27 cellular contexts compared by ENCODE assay signal in genomic region chr17:80955673-80956306, GRCh38. TPM values are rescaled to one million over a fixed set of nuclear protein-coding genes. Genes with fewer than 3 reads are reported as not detected.
DNase-seq lines count a peak whose midpoint lies in the region; ATAC-seq, FAIRE-seq and TF ChIP-seq lines count a peak whose summit lies in the region.
"Had no signal": no experiment of that assay in that cellular context is flagged by ENCODE, and none has a peak within 500 bp of the region (broad histone marks: within the 10 kb centered on the region; RNA-seq: fewer than 3 reads in every experiment).

No MANE protein-coding gene starts in this region.

- H4K20me1 ChIP-seq in Karpas-422 (ENCODE audit: insufficient read depth, low read depth, low read length) (no peaks in the 10 kb centered on the region), H1 (replicated peaks in 1 of 2; ENCODE audit: control insufficient read depth in 1 of 2, insufficient read depth in 2 of 2, low read length in 2 of 2) (peaks cover 0 to 8% of the 10 kb centered on the region in 2 experiments)

- no peak overlapping the region for H2BK120ac ChIP-seq in H1 (replicated peaks; ENCODE audit: low read depth, low read length)

- no peak for DNase-seq in activated CD4-positive, alpha-beta memory T cell treated with anti-CD3 and anti-CD28 coated beads, Interleukin-2, amount 10 ng/mL, durations not matched to agents 7 days and 5 days
- no peak for DNase-seq in activated CD4-positive, alpha-beta memory T cell treated with anti-CD3 and anti-CD28 coated beads for 36 hours
- DNase-seq in Karpas-422 (peak; percentile 51), H1 (ENCODE audit: low read depth in 1 of 2, low spot score in 2 of 2) (no peak), sciatic nerve (ENCODE audit: low spot score) (peak; percentile 38), HEK293T (ENCODE audit: extremely low spot score) (no peak)
- DNase-seq: activated naive CD4-positive, alpha-beta T cell treated with anti-CD3 and anti-CD28 coated beads for 36 hours; activated T-cell treated with anti-CD3 and anti-CD28 coated beads, Interleukin-2, amount 50 U/mL, for 24 hours; AML-193; amygdala; cortex of kidney; DMS79; foreskin melanocyte; NCI-H1105; NCI-H1930; NCI-H226; OCI-M1; trophoblast cell had no signal

- no peak overlapping the region for H3K4ac ChIP-seq in H1 (replicated peaks; ENCODE audit: insufficient read length, low read depth, low read length)

- H3K9me2 ChIP-seq in Karpas-422 (replicated peaks; ENCODE audit: insufficient read depth, low read length), result no peaks in the 10 kb centered on the region

- H3K4me3 Mint-ChIP-seq in activated CD4-positive, alpha-beta memory T cell treated with anti-CD3 and anti-CD28 coated beads, Interleukin-2, amount 10 ng/mL, durations not matched to agents 7 days and 5 days, result no peak overlapping the region
- no peak overlapping the region for H3K4me3 Mint-ChIP-seq in activated CD4-positive, alpha-beta memory T cell treated with anti-CD3 and anti-CD28 coated beads for 36 hours
- H3K4me3 Mint-ChIP-seq: activated naive CD4-positive, alpha-beta T cell treated with anti-CD3 and anti-CD28 coated beads for 36 hours; activated T-cell treated with anti-CD3 and anti-CD28 coated beads, Interleukin-2, amount 50 U/mL, for 24 hours; nephron had no signal

- WGBS in H1 (ENCODE audit: extremely low coverage in 1 of 2, insufficient coverage in 1 of 2, insufficient read length in 1 of 2, insufficient replicate concordance in 2 of 2, low coverage in 1 of 2, low lambda C conversion rate in 2 of 2, missing lambda C conversion rate in 1 of 2), 2 experiments, result 92% methylated on average over 16 of the region's 16 CpGs; no CpG with 5 or more reads in 1 of the 2 experiments

- H2BK12ac ChIP-seq in H1 (ENCODE audit: low read depth, low read length), result no peak overlapping the region

- no peaks in the 10 kb centered on the region for H3K36me3 ChIP-seq in Karpas-422 (ENCODE audit: insufficient read depth, low read length)
- H3K36me3 ChIP-seq in H1 (ENCODE audit: control insufficient read depth in 2 of 4, insufficient read depth in 4 of 4, low read length in 3 of 4), result no peaks in the 10 kb centered on the region

- H3K79me2 ChIP-seq in Karpas-422 (ENCODE audit: low read length) (no peaks in the 10 kb centered on the region), H1 (ENCODE audit: control insufficient read depth in 1 of 2, insufficient read depth in 2 of 2, low read length in 2 of 2) (no peaks in the 10 kb centered on the region)
- H3K79me2 ChIP-seq: hepatocyte had no signal

- no peak overlapping the region for H2BK15ac ChIP-seq in H1 (ENCODE audit: low read length)

- no peak overlapping the region for H3K18ac ChIP-seq in H1 (ENCODE audit: extremely low read depth, low read length)

- ATAC-seq in sciatic nerve, result no peak
- no peak for ATAC-seq in HG03571 (IDR thresholded peaks at IDR 0.05; ENCODE audit: unreplicated experiment)
- ATAC-seq in HG03432 (IDR thresholded peaks at IDR 0.05; ENCODE audit: unreplicated experiment), result no peak
- ATAC-seq: activated CD4-positive, CD25-positive, alpha-beta regulatory T cell treated with anti-CD3 and anti-CD28 coated beads, Interleukin-2, amount 50 U/mL, for 24 hours; left lung had no signal

- no peaks in the 10 kb centered on the region for H3K23me2 ChIP-seq in H1 (ENCODE audit: low read depth, low read length)

- POLR2A ChIA-PET in activated CD4-positive, alpha-beta memory T cell treated with anti-CD3 and anti-CD28 coated beads, Interleukin-2, amount 10 ng/mL, durations not matched to agents 7 days and 5 days (lab: Charles Lee), result no interaction called here
- POLR2A ChIA-PET in activated CD4-positive, alpha-beta memory T cell treated with anti-CD3 and anti-CD28 coated beads for 36 hours (lab: Charles Lee), result no interaction called here
- POLR2A ChIA-PET in H1 (lab: Charles Lee; ENCODE audit: partially characterized antibody), result no interaction called here
- POLR2A ChIA-PET in HEK293T (lab: Yijun Ruan, JAX), result no interaction called here

- peaks cover 7% of the 10 kb centered on the region for H3K4me1 Mint-ChIP-seq in activated CD4-positive, alpha-beta memory T cell treated with anti-CD3 and anti-CD28 coated beads, Interleukin-2, amount 10 ng/mL, durations not matched to agents 7 days and 5 days
- no peaks in the 10 kb centered on the region for H3K4me1 Mint-ChIP-seq in activated CD4-positive, alpha-beta memory T cell treated with anti-CD3 and anti-CD28 coated beads for 36 hours (ENCODE audit: low read depth)

- peak in 2 of 3 experiments; percentile 10 to 12; a peak in 2 of 4 replicates for TF ChIP-seq CTCF in H1 (IDR thresholded peaks at IDR 0.05; ENCODE audit: control extremely low read depth in 1 of 3, insufficient read depth in 1 of 3, low read depth in 1 of 3, low read length in 3 of 3)

- no peak overlapping the region for H4K91ac ChIP-seq in H1 (replicated peaks; ENCODE audit: insufficient read length, low read length)

- peak overlapping the region; percentile 35 for H3K27ac Mint-ChIP-seq in activated CD4-positive, alpha-beta memory T cell treated with anti-CD3 and anti-CD28 coated beads, Interleukin-2, amount 10 ng/mL, durations not matched to agents 7 days and 5 days
- H3K27ac Mint-ChIP-seq in activated CD4-positive, alpha-beta memory T cell treated with anti-CD3 and anti-CD28 coated beads for 36 hours, result no peak overlapping the region
- H3K27ac Mint-ChIP-seq: activated naive CD4-positive, alpha-beta T cell treated with anti-CD3 and anti-CD28 coated beads for 36 hours; activated T-cell treated with anti-CD3 and anti-CD28 coated beads, Interleukin-2, amount 50 U/mL, for 24 hours had no signal

- H3K27ac ChIP-seq in Karpas-422 (ENCODE audit: low read length) (no peak overlapping the region), H1 (ENCODE audit: low read depth, low read length) (no peak overlapping the region)
- H3K27ac ChIP-seq: 22Rv1, esophagus muscularis mucosa, hepatocyte, left lung had no signal

- H3K79me1 ChIP-seq in H1 (ENCODE audit: low read depth, low read length), result no peaks in the 10 kb centered on the region

- no peak for TF ChIP-seq POLR2A in H1 (IDR thresholded peaks at IDR 0.05; ENCODE audit: control extremely low read depth in 1 of 2, low read depth in 2 of 2, low read length in 2 of 2)

- H2AFZ ChIP-seq in Karpas-422 (ENCODE audit: low read length) (no peak overlapping the region), H1 (ENCODE audit: low read length) (no peak overlapping the region)
- H2AFZ ChIP-seq: hepatocyte had no signal

- no peak overlapping the region for H2AK5ac ChIP-seq in H1 (ENCODE audit: low read depth, low read length)

- no peak overlapping the region for H2BK20ac ChIP-seq in H1 (ENCODE audit: low read length)

- no peak overlapping the region for H3K56ac ChIP-seq in H1 (replicated peaks; ENCODE audit: insufficient read length, low read depth, low read length)

- H3K9ac ChIP-seq in Karpas-422 (ENCODE audit: low read length), result no peak overlapping the region
- no peak overlapping the region for H3K9ac ChIP-seq in H1 (replicated peaks in 1 of 4; ENCODE audit: extremely low read depth in 1 of 4, low read depth in 3 of 4, low read length in 3 of 4)

- no peaks in the 10 kb centered on the region for H3K27me3 Mint-ChIP-seq in activated CD4-positive, alpha-beta memory T cell treated with anti-CD3 and anti-CD28 coated beads, Interleukin-2, amount 10 ng/mL, durations not matched to agents 7 days and 5 days
- H3K27me3 Mint-ChIP-seq in activated CD4-positive, alpha-beta memory T cell treated with anti-CD3 and anti-CD28 coated beads for 36 hours, result no peaks in the 10 kb centered on the region
- H3K27me3 Mint-ChIP-seq: activated T-cell treated with anti-CD3 and anti-CD28 coated beads, Interleukin-2, amount 50 U/mL, for 24 hours had no signal

- H3K4me3 ChIP-seq in Karpas-422 (ENCODE audit: low read length) (no peak overlapping the region), H1 (ENCODE audit: extremely low read depth in 1 of 4, insufficient read depth in 2 of 4, low read depth in 3 of 4, low read length in 4 of 4) (no peak overlapping the region)
- H3K4me3 ChIP-seq: esophagus muscularis mucosa, hepatocyte, left lung had no signal

- H3K9me3 Mint-ChIP-seq in activated CD4-positive, alpha-beta memory T cell treated with anti-CD3 and anti-CD28 coated beads, Interleukin-2, amount 10 ng/mL, durations not matched to agents 7 days and 5 days, result no peaks in the 10 kb centered on the region
- no peaks in the 10 kb centered on the region for H3K9me3 Mint-ChIP-seq in activated CD4-positive, alpha-beta memory T cell treated with anti-CD3 and anti-CD28 coated beads for 36 hours
- H3K9me3 Mint-ChIP-seq: activated naive CD4-positive, alpha-beta T cell treated with anti-CD3 and anti-CD28 coated beads for 36 hours; activated T-cell treated with anti-CD3 and anti-CD28 coated beads, Interleukin-2, amount 50 U/mL, for 24 hours had no signal

- intact Hi-C loops in activated CD4-positive, alpha-beta memory T cell treated with anti-CD3 and anti-CD28 coated beads for 36 hours (cut with micrococcal nuclease), result no loop called here
- intact Hi-C loops in sciatic nerve (cut with DNase I), result no loop called here

- H3K4me1 ChIP-seq in Karpas-422 (ENCODE audit: low read length) (no peaks in the 10 kb centered on the region), H1 (replicated peaks in 1 of 4; ENCODE audit: control insufficient read depth in 3 of 4, insufficient read depth in 4 of 4, low read length in 3 of 4) (no peaks in the 10 kb centered on the region)

- H2BK5ac ChIP-seq in H1 (ENCODE audit: low read depth, low read length), result no peak overlapping the region

- TF ChIP-seq EP300 in H1 (IDR thresholded peaks at IDR 0.05; ENCODE audit: borderline replicate concordance in 1 of 2, low read depth in 2 of 2, low read length in 2 of 2), result no peak

- peaks cover 13% of the 10 kb centered on the region for H3K36me3 Mint-ChIP-seq in activated CD4-positive, alpha-beta memory T cell treated with anti-CD3 and anti-CD28 coated beads, Interleukin-2, amount 10 ng/mL, durations not matched to agents 7 days and 5 days (ENCODE audit: low read depth)
- no peaks in the 10 kb centered on the region for H3K36me3 Mint-ChIP-seq in activated CD4-positive, alpha-beta memory T cell treated with anti-CD3 and anti-CD28 coated beads for 36 hours

- no peaks in the 10 kb centered on the region for H3K9me3 ChIP-seq in Karpas-422 (ENCODE audit: low read length)
- no peaks in the 10 kb centered on the region for H3K9me3 ChIP-seq in H1 (ENCODE audit: insufficient read depth in 2 of 2, low read depth in 1 of 2, low read length in 1 of 2)
- H3K9me3 ChIP-seq: esophagus muscularis mucosa, left lung had no signal

- no peak for FAIRE-seq in H1 (lab: Jason Lieb, UNC)
- FAIRE-seq: H54 had no signal

- H3K4me2 ChIP-seq in Karpas-422 (ENCODE audit: low read depth, low read length, poor library complexity, severe bottlenecking) (no peak overlapping the region), H1 (ENCODE audit: insufficient read depth in 1 of 2, low read depth in 2 of 2, low read length in 2 of 2) (no peak overlapping the region)
- H3K4me2 ChIP-seq: hepatocyte had no signal

- no peak overlapping the region for H4K5ac ChIP-seq in H1 (ENCODE audit: insufficient read length, low read depth, low read length)

- CTCF ChIA-PET in activated CD4-positive, alpha-beta memory T cell treated with anti-CD3 and anti-CD28 coated beads, Interleukin-2, amount 10 ng/mL, durations not matched to agents 7 days and 5 days (lab: Charles Lee), result no interaction called here
- CTCF ChIA-PET in activated CD4-positive, alpha-beta memory T cell treated with anti-CD3 and anti-CD28 coated beads for 36 hours (lab: Charles Lee), result interaction anchor here (0.6 kb wide), 1 partner anchor 24 kb away, joined by 3 read pairs; no protein-coding TSS in a partner anchor
- CTCF ChIA-PET in H1 (lab: Charles Lee; ENCODE audit: partially characterized antibody), result interaction anchor here (0.6 to 2.1 kb wide), 6 partner anchors 10 to 570 kb away, joined by 3 to 9 read pairs (median 4); no protein-coding TSS in a partner anchor
- CTCF ChIA-PET in HEK293T (lab: Yijun Ruan, JAX), result interaction anchor here (1.0 kb wide), 1 partner anchor 43 kb away, joined by 3 read pairs; no protein-coding TSS in a partner anchor

- H4K8ac ChIP-seq in H1 (ENCODE audit: extremely low read depth, insufficient read depth, low read length), result no peak overlapping the region

- peak; percentile 18 to 36; a peak in 2 of 4 replicates for TF ChIP-seq RAD21 in H1 (IDR thresholded peaks at IDR 0.05 in 1 of 2, conservative IDR thresholded peaks at IDR 0.05 in 1 of 2; ENCODE audit: low read depth in 2 of 2, low read length in 2 of 2)

- H3K27me3 ChIP-seq in Karpas-422 (ENCODE audit: low read length) (no peaks in the 10 kb centered on the region), H1 (replicated peaks in 1 of 4; ENCODE audit: control insufficient read depth in 3 of 4, extremely low read depth in 1 of 4, insufficient read depth in 3 of 4, low read length in 3 of 4) (no peaks in the 10 kb centered on the region)
- H3K27me3 ChIP-seq: esophagus muscularis mucosa, hepatocyte, left lung had no signal

- H3K14ac ChIP-seq in H1 (ENCODE audit: insufficient read length), result no peak overlapping the region

- no peak overlapping the region for H3K23ac ChIP-seq in H1 (ENCODE audit: insufficient read length)

RNA-seq across cellular contexts. Expression of gene CHMP6, which starts 35.9 kb away (rescaled TPM):
- 10 to 100 TPM; 30.3 to 31.6 TPM for total RNA-seq in activated CD4-positive, alpha-beta memory T cell treated with anti-CD3 and anti-CD28 coated beads, Interleukin-2, amount 10 ng/mL, durations not matched to agents 7 days and 5 days
- total RNA-seq in activated CD4-positive, alpha-beta memory T cell treated with anti-CD3 and anti-CD28 coated beads for 36 hours, result 10 to 100 TPM; 17.1 to 17.3 TPM
- total RNA-seq in Karpas-422 (2014; rRNA removed; shearing (Covaris generic); ENCODE audit: low replicate concordance), result 16.1 and 23.1 TPM in 2 replicates
- total RNA-seq in H1 (2021; fragmentation: NEBNext Ultra II Directional; extraction: Animal tissue kit (Norgen Biotek cat#: 25700)), result 15.7 and 16.0 TPM in 2 replicates
- polyA plus RNA-seq in H1 (2011; rRNA removed), result 24.3 and 28.9 TPM in 2 replicates
- polyA plus RNA-seq in H1 (2011; cell fraction: cytosol; rRNA removed), result 22.9 TPM
- polyA plus RNA-seq in H1 (2011; cell fraction: nucleus; rRNA removed), result 23.5 TPM
- 8.5 to 14.9 TPM (median 13.4 TPM) in 4 replicates for polyA plus RNA-seq in H1 (2012, experiment 1 of 2)
- 13.4 TPM for polyA plus RNA-seq in H1 (2012, experiment 2 of 2)
- 9.5 TPM for polyA plus RNA-seq in H1 (2013, experiment 1 of 2)
- polyA plus RNA-seq in H1 (2013, experiment 2 of 2), result 7.9 TPM
- 5.7 and 6.4 TPM in 2 replicates for polyA minus RNA-seq in H1 (2011; rRNA and poly(A)+ RNA removed)
- 7.2 TPM for polyA minus RNA-seq in H1 (2011; cell fraction: cytosol; rRNA and poly(A)+ RNA removed)
- 15.6 TPM for polyA minus RNA-seq in H1 (2011; cell fraction: nucleus; rRNA and poly(A)+ RNA removed)
- total RNA-seq in sciatic nerve, result 26.8 TPM

Comparison
In these comparisons a context has a peak if more than half of its experiments do, and no peak if none do; other contexts are left out.
1. DNase-seq: peak in Karpas-422 (single experiment) and sciatic nerve (single experiment); none in activated CD4-positive, alpha-beta memory T cell treated with anti-CD3 and anti-CD28 coated beads, Interleukin-2, amount 10 ng/mL, durations not matched to agents 7 days and 5 days (single experiment), activated CD4-positive, alpha-beta memory T cell treated with anti-CD3 and anti-CD28 coated beads for 36 hours (single experiment), H1 (0 of 2) and HEK293T (single experiment).